Comparison of ENCODE assay signal across 10 cellular contexts in the genomic region with DNA sequence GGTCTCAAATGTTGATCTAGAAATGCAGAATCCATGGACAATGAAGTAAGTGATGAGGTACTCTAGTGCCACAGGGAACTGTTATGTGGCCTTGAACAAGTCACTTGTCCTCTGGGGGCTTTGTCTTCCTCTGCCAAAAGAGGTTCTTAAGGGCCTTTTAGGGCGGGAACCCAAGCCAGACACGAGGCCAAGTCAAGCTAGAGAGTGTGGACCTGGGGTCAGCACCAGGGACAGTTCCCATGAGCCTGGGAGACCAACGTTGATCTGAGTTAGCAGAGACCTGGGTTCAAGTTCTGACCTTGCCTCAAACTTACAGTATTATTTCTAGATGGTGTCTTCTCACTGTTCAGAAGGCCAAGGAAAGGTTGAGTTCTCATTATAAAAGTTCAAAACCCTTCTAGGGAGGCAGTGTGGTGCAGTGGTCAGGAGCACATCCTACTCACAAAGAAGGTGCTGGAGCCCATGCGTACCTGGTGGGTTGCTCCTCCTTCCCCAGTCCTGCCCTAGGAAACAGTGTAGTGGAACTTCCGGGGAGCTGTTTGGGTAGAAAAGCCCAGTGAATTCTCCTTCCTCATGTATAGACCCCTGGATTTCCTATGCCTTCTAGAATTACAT.
DNase-seq lines count a peak whose midpoint lies in the region; ATAC-seq lines count a peak whose summit lies in the region.
"Had no signal": no experiment of that assay in that cellular context is flagged by ENCODE, and none has a peak within 500 bp of the region (broad histone marks: within the 10 kb centered on the region; RNA-seq: fewer than 3 reads in every experiment).

No MANE protein-coding gene starts in this region.

- no peaks in the 10 kb centered on the region for H3K27me3 ChIP-seq in Karpas-422 (ENCODE audit: low read length)
- H3K27me3 ChIP-seq in effector memory CD4-positive, alpha-beta T cell (replicated peaks; ENCODE audit: control insufficient read depth, insufficient read depth, low read length, poor library complexity, severe bottlenecking), result no peaks in the 10 kb centered on the region

- no peaks in the 10 kb centered on the region for H3K4me1 ChIP-seq in Karpas-422 (ENCODE audit: low read length)
- no peaks in the 10 kb centered on the region for H3K4me1 ChIP-seq in effector memory CD4-positive, alpha-beta T cell (ENCODE audit: control insufficient read depth, insufficient read depth, low read length, poor library complexity, severe bottlenecking)

- no peaks in the 10 kb centered on the region for H3K79me2 ChIP-seq in Karpas-422 (ENCODE audit: low read length)

- H3K27ac ChIP-seq in Karpas-422 (ENCODE audit: low read length), result no peak overlapping the region
- no peak overlapping the region for H3K27ac ChIP-seq in effector memory CD4-positive, alpha-beta T cell (ENCODE audit: insufficient read depth, low read length, poor library complexity, severe bottlenecking)

- H3K9me2 ChIP-seq in Karpas-422 (replicated peaks; ENCODE audit: insufficient read depth, low read length), result no peaks in the 10 kb centered on the region

- DNase-seq in GM03348 (ENCODE audit: low spot score) (peak; percentile 24), Karpas-422 (peak; percentile 50), astrocyte of the hippocampus (ENCODE audit: low read depth, low spot score) (peak; percentile 41), left kidney (ENCODE audit: low read depth, low spot score) (peak; percentile 73), dedifferentiated amniotic fluid mesenchymal stem cell (ENCODE audit: extremely low spot score) (no peak), NCI-H2196 (lab: John Stamatoyannopoulos, UW; ENCODE audit: unreplicated experiment) (no peak)
- no peak for DNase-seq in effector memory CD4-positive, alpha-beta T cell
- DNase-seq: NCI-H1417; stimulated activated naive CD4-positive, alpha-beta T cell treated with Interleukin-2 at 50 U/mL for 16 hours had no signal

- no peak overlapping the region for H3K4me3 ChIP-seq in Karpas-422 (ENCODE audit: low read length)
- no peak overlapping the region for H3K4me3 ChIP-seq in effector memory CD4-positive, alpha-beta T cell (ENCODE audit: insufficient read depth, low read depth, low read length, poor library complexity, severe bottlenecking)

- H3K9ac ChIP-seq in Karpas-422 (ENCODE audit: low read length), result no peak overlapping the region

- ATAC-seq in GM19467 (IDR thresholded peaks at IDR 0.05; ENCODE audit: unreplicated experiment), result no peak

- no peaks in the 10 kb centered on the region for H4K20me1 ChIP-seq in Karpas-422 (ENCODE audit: insufficient read depth, low read depth, low read length)

- no peaks in the 10 kb centered on the region for H3K36me3 ChIP-seq in Karpas-422 (ENCODE audit: insufficient read depth, low read length)
- H3K36me3 ChIP-seq in effector memory CD4-positive, alpha-beta T cell (ENCODE audit: control insufficient read depth, insufficient read depth, low read length), result no peaks in the 10 kb centered on the region

- H3K4me2 ChIP-seq in Karpas-422 (ENCODE audit: low read depth, low read length, poor library complexity, severe bottlenecking), result no peak overlapping the region

- no peaks in the 10 kb centered on the region for H3K9me3 ChIP-seq in Karpas-422 (ENCODE audit: low read length)
- H3K9me3 ChIP-seq in effector memory CD4-positive, alpha-beta T cell (ENCODE audit: control insufficient read depth, low read length), result no peaks in the 10 kb centered on the region

- H2AFZ ChIP-seq in Karpas-422 (ENCODE audit: low read length), result no peak overlapping the region

Comparison
In these comparisons a context has a peak if more than half of its experiments do, and no peak if none do; other contexts are left out.
1. DNase-seq: peak in GM03348 (single experiment), Karpas-422 (single experiment), astrocyte of the hippocampus (single experiment) and left kidney (single experiment); none in effector memory CD4-positive, alpha-beta T cell (0 of 3), dedifferentiated amniotic fluid mesenchymal stem cell (single experiment) and NCI-H2196 (single experiment).